In genomic region chr1:21636029-21636428, GRCh38 we compare ENCODE assay signal across 19 cellular contexts. TPM values are rescaled to one million over a fixed set of nuclear protein-coding genes. Genes with fewer than 3 reads are reported as not detected.
"Had no signal": no experiment of that assay in that cellular context is flagged by ENCODE, and none has a peak within 500 bp of the region (broad histone marks: within the 10 kb centered on the region; RNA-seq: fewer than 3 reads in every experiment).

No MANE protein-coding gene starts in this region.

- H3K27ac ChIP-seq: heart right ventricle, psoas muscle, sigmoid colon, skin epidermis, thoracic aorta had no signal

- H3K4me3 ChIP-seq: dorsolateral prefrontal cortex, heart right ventricle, psoas muscle, sigmoid colon, skin epidermis, thoracic aorta had no signal

- H3K27me3 ChIP-seq: dorsolateral prefrontal cortex had no signal

- DNase-seq: cortex of kidney; dorsolateral prefrontal cortex; effector CD8-positive, alpha-beta T cell; heart right ventricle; hypothalamus; naive B cell; occipital lobe; psoas muscle; sigmoid colon; stimulated activated CD4-positive, alpha-beta T cell treated with anti-CD3 and anti-CD28 coated beads, Interleukin-2, amount 100 ng/mL, for 24 hours; stimulated activated CD4-positive, alpha-beta T cell treated with anti-CD3 and anti-CD28 coated beads, Interleukin-4, amount 100 ng/mL, for 4 hours; stimulated activated naive B cell treated with anti-CD40 and anti-IgM and Interleukin-4, amounts not matched to agents 10 μg/mL and 1 μg/mL and 100 μg/mL, for 72 hours; stimulated activated naive CD8-positive, alpha-beta T cell treated with anti-CD3 and anti-CD28 coated beads, Interleukin-15, amount 100 ng/mL, for 72 hours; substantia nigra; trophoblast cell had no signal

- H3K4me1 ChIP-seq: sigmoid colon had no signal

- H3K9me3 ChIP-seq: heart right ventricle, psoas muscle, sigmoid colon, thoracic aorta had no signal

- ATAC-seq: heart right ventricle; left lobe of liver; psoas muscle; stimulated activated naive B cell treated with anti-CD40 and anti-IgM and Interleukin-4, amounts not matched to agents 10 μg/mL and 1 μg/mL and 100 μg/mL, for 72 hours; stimulated activated naive CD8-positive, alpha-beta T cell treated with anti-CD3 and anti-CD28 coated beads, Interleukin-15, amount 100 ng/mL, for 72 hours had no signal

- H3K36me3 ChIP-seq: heart right ventricle, sigmoid colon, thoracic aorta had no signal

RNA-seq across cellular contexts. Expression of gene RAP1GAP, which starts 33.1 kb away (rescaled TPM):
- total RNA-seq: glomerular endothelial cell had no signal
